Comparison of ENCODE assay signal across 28 cellular contexts in genomic region chr13:35596299-35596698, GRCh38.
"Had no signal": no experiment of that assay in that cellular context is flagged by ENCODE, and none has a peak within 500 bp of the region (broad histone marks: within the 10 kb centered on the region; RNA-seq: fewer than 3 reads in every experiment).

No MANE protein-coding gene starts in this region.

- H3K27me3 ChIP-seq: stomach, suprapubic skin, testis, thyroid gland, tibial artery, tibial nerve, transverse colon, upper lobe of left lung, upper lobe of right lung, uterus, vagina had no signal

- H3K27ac Mint-ChIP-seq: stimulated activated effector memory CD8-positive, alpha-beta T cell treated with anti-CD3 and anti-CD28 coated beads, Interleukin-12 subunit alpha, Interleukin-12 subunit beta, amount 100 ng/mL, for 72 hours; stimulated activated memory B cell treated with anti-CD40 and anti-IgM and Interleukin-4, amounts not matched to agents 10 μg/mL and 1 μg/mL and 100 μg/mL, for 72 hours; stimulated activated naive B cell treated with anti-CD40 and anti-IgM and Interleukin-4, amounts not matched to agents 10 μg/mL and 1 μg/mL and 100 μg/mL, for 72 hours; stimulated activated naive CD8-positive, alpha-beta T cell treated with anti-CD3 and anti-CD28 coated beads, Interleukin-15, amount 100 ng/mL, for 72 hours; stimulated activated naive CD8-positive, alpha-beta T cell treated with anti-CD3 and anti-CD28 coated beads, Interleukin-15, Interleukin-2, amounts not matched to agents 100 ng/mL and 50 ng/mL, for 24 hours had no signal

- DNase-seq: stimulated activated CD4-positive, alpha-beta T cell treated with anti-CD3 and anti-CD28 coated beads, Interleukin-2, amount 100 ng/mL, for 48 hours; stimulated activated CD4-positive, alpha-beta T cell treated with anti-CD3 and anti-CD28 coated beads, Interleukin-4, amount 100 ng/mL, for 1 hour; stimulated activated CD4-positive, alpha-beta T cell treated with anti-CD3 and anti-CD28 coated beads, Interleukin-4, amount 100 ng/mL, for 24 hours; stimulated activated CD4-positive, alpha-beta T cell treated with anti-CD3 and anti-CD28 coated beads, Interleukin-4, amount 100 ng/mL, for 4 hours; stimulated activated CD8-positive, alpha-beta memory T cell treated with anti-CD3 and anti-CD28 coated beads, Interleukin-4, amount 100 ng/mL, for 48 hours; stimulated activated naive B cell treated with anti-CD40 and anti-IgM and Interleukin-4, amounts not matched to agents 10 μg/mL and 1 μg/mL and 100 μg/mL, for 72 hours; stimulated activated naive CD4-positive, alpha-beta T cell; stimulated activated naive CD4-positive, alpha-beta T cell treated with Interleukin-2 at 50 U/mL for 16 hours; stimulated activated naive CD8-positive, alpha-beta T cell treated with anti-CD3 and anti-CD28 coated beads, Interleukin-15, amount 100 ng/mL, for 72 hours; stimulated activated naive CD8-positive, alpha-beta T cell treated with anti-CD3 and anti-CD28 coated beads, Interleukin-15, Interleukin-2, amounts not matched to agents 100 U/mL and 50 U/mL, for 24 hours; stomach; substantia nigra; testis; thyroid gland; tibial artery; transverse colon; trophoblast cell; upper lobe of left lung; upper lobe of right lung; uterus had no signal

- H3K4me3 Mint-ChIP-seq: stimulated activated effector memory CD8-positive, alpha-beta T cell treated with anti-CD3 and anti-CD28 coated beads, Interleukin-12 subunit alpha, Interleukin-12 subunit beta, amount 100 ng/mL, for 72 hours; stimulated activated memory B cell treated with anti-CD40 and anti-IgM and Interleukin-4, amounts not matched to agents 10 μg/mL and 1 μg/mL and 100 μg/mL, for 72 hours; stimulated activated naive B cell treated with anti-CD40 and anti-IgM and Interleukin-4, amounts not matched to agents 10 μg/mL and 1 μg/mL and 100 μg/mL, for 72 hours; stimulated activated naive CD8-positive, alpha-beta T cell treated with anti-CD3 and anti-CD28 coated beads, Interleukin-15, amount 100 ng/mL, for 72 hours; stimulated activated naive CD8-positive, alpha-beta T cell treated with anti-CD3 and anti-CD28 coated beads, Interleukin-15, Interleukin-2, amounts not matched to agents 100 ng/mL and 50 ng/mL, for 24 hours had no signal

- H3K36me3 Mint-ChIP-seq: stimulated activated effector memory CD8-positive, alpha-beta T cell treated with anti-CD3 and anti-CD28 coated beads, Interleukin-12 subunit alpha, Interleukin-12 subunit beta, amount 100 ng/mL, for 72 hours; stimulated activated naive B cell treated with anti-CD40 and anti-IgM and Interleukin-4, amounts not matched to agents 10 μg/mL and 1 μg/mL and 100 μg/mL, for 72 hours had no signal

- H3K9me3 ChIP-seq: stomach, suprapubic skin, testis, thoracic aorta, thyroid gland, tibial artery, tibial nerve, transverse colon, upper lobe of left lung, upper lobe of right lung, uterus, vagina had no signal

- H3K4me1 Mint-ChIP-seq: stimulated activated effector memory CD8-positive, alpha-beta T cell treated with anti-CD3 and anti-CD28 coated beads, Interleukin-12 subunit alpha, Interleukin-12 subunit beta, amount 100 ng/mL, for 72 hours; stimulated activated memory B cell treated with anti-CD40 and anti-IgM and Interleukin-4, amounts not matched to agents 10 μg/mL and 1 μg/mL and 100 μg/mL, for 72 hours; stimulated activated naive B cell treated with anti-CD40 and anti-IgM and Interleukin-4, amounts not matched to agents 10 μg/mL and 1 μg/mL and 100 μg/mL, for 72 hours; stimulated activated naive CD8-positive, alpha-beta T cell treated with anti-CD3 and anti-CD28 coated beads, Interleukin-15, amount 100 ng/mL, for 72 hours had no signal

- H3K9me3 Mint-ChIP-seq: stimulated activated effector memory CD8-positive, alpha-beta T cell treated with anti-CD3 and anti-CD28 coated beads, Interleukin-12 subunit alpha, Interleukin-12 subunit beta, amount 100 ng/mL, for 72 hours; stimulated activated memory B cell treated with anti-CD40 and anti-IgM and Interleukin-4, amounts not matched to agents 10 μg/mL and 1 μg/mL and 100 μg/mL, for 72 hours; stimulated activated naive B cell treated with anti-CD40 and anti-IgM and Interleukin-4, amounts not matched to agents 10 μg/mL and 1 μg/mL and 100 μg/mL, for 72 hours; stimulated activated naive CD8-positive, alpha-beta T cell treated with anti-CD3 and anti-CD28 coated beads, Interleukin-15, amount 100 ng/mL, for 72 hours; stimulated activated naive CD8-positive, alpha-beta T cell treated with anti-CD3 and anti-CD28 coated beads, Interleukin-15, Interleukin-2, amounts not matched to agents 100 ng/mL and 50 ng/mL, for 24 hours had no signal

- ATAC-seq: stimulated activated effector memory CD8-positive, alpha-beta T cell treated with anti-CD3 and anti-CD28 coated beads, Interleukin-12 subunit alpha, Interleukin-12 subunit beta, amount 100 ng/mL, for 72 hours; stimulated activated memory B cell treated with anti-CD40 and anti-IgM and Interleukin-4, amounts not matched to agents 10 μg/mL and 1 μg/mL and 100 μg/mL, for 72 hours; stimulated activated naive B cell treated with anti-CD40 and anti-IgM and Interleukin-4, amounts not matched to agents 10 μg/mL and 1 μg/mL and 100 μg/mL, for 72 hours; stimulated activated naive CD8-positive, alpha-beta T cell treated with anti-CD3 and anti-CD28 coated beads, Interleukin-15, amount 100 ng/mL, for 72 hours; stimulated activated naive CD8-positive, alpha-beta T cell treated with anti-CD3 and anti-CD28 coated beads, Interleukin-15, Interleukin-2, amounts not matched to agents 100 U/mL and 50 U/mL, for 24 hours; upper lobe of right lung had no signal

- H3K27me3 Mint-ChIP-seq: stimulated activated memory B cell treated with anti-CD40 and anti-IgM and Interleukin-4, amounts not matched to agents 10 μg/mL and 1 μg/mL and 100 μg/mL, for 72 hours; stimulated activated naive B cell treated with anti-CD40 and anti-IgM and Interleukin-4, amounts not matched to agents 10 μg/mL and 1 μg/mL and 100 μg/mL, for 72 hours; stimulated activated naive CD8-positive, alpha-beta T cell treated with anti-CD3 and anti-CD28 coated beads, Interleukin-15, amount 100 ng/mL, for 72 hours; stimulated activated naive CD8-positive, alpha-beta T cell treated with anti-CD3 and anti-CD28 coated beads, Interleukin-15, Interleukin-2, amounts not matched to agents 100 ng/mL and 50 ng/mL, for 24 hours had no signal

- H3K4me1 ChIP-seq: suprapubic skin, thyroid gland, transverse colon, upper lobe of left lung, upper lobe of right lung had no signal

- H3K36me3 ChIP-seq: suprapubic skin, thoracic aorta, thyroid gland, tibial artery, transverse colon, upper lobe of left lung, upper lobe of right lung, uterus, vagina had no signal

- H3K27ac ChIP-seq: stomach, suprapubic skin, testis, thoracic aorta, thyroid gland, tibial artery, tibial nerve, transverse colon, upper lobe of left lung, upper lobe of right lung, uterus, vagina had no signal

- H3K4me3 ChIP-seq: stomach, suprapubic skin, testis, thoracic aorta, thyroid gland, tibial artery, tibial nerve, transverse colon, upper lobe of left lung, upper lobe of right lung, uterus, vagina had no signal

- FAIRE-seq: urothelium cell line had no signal
